Comparison of ENCODE assay signal across 22 cellular contexts in genomic region chr10:101373063-101373462, GRCh38.
"Had no signal": no experiment of that assay in that cellular context is flagged by ENCODE, and none has a peak within 500 bp of the region (broad histone marks: within the 10 kb centered on the region; RNA-seq: fewer than 3 reads in every experiment).

No MANE protein-coding gene starts in this region.

- H3K4me3 ChIP-seq: coronary artery, hepatocyte, pancreas, smooth muscle cell, tibial artery, upper lobe of left lung, uterus had no signal

- H3K4me3 Mint-ChIP-seq: endodermal cell; naive thymus-derived CD4-positive, alpha-beta T cell had no signal

- ATAC-seq: left lobe of liver; naive thymus-derived CD4-positive, alpha-beta T cell; pancreas; right cardiac atrium; stimulated activated naive CD8-positive, alpha-beta T cell treated with anti-CD3 and anti-CD28 coated beads, Interleukin-15, Interleukin-2, amounts not matched to agents 100 U/mL and 50 U/mL, for 24 hours had no signal

- H3K27ac Mint-ChIP-seq: endodermal cell, progenitor cell of endocrine pancreas had no signal

- H3K27ac ChIP-seq: coronary artery, hepatocyte, pancreas, tibial artery, upper lobe of left lung, uterus had no signal

- DNase-seq: effector CD4-positive, alpha-beta T cell; endodermal cell; erythroblast; foreskin melanocyte; head of caudate nucleus; islet precursor cell; mammary epithelial cell; naive thymus-derived CD4-positive, alpha-beta T cell; occipital lobe; pancreas; right cardiac atrium; stimulated activated CD4-positive, alpha-beta T cell treated with anti-CD3 and anti-CD28 coated beads, Interleukin-2, amount 100 ng/mL, for 48 hours; stimulated activated naive CD8-positive, alpha-beta T cell treated with anti-CD3 and anti-CD28 coated beads, Interleukin-15, Interleukin-2, amounts not matched to agents 100 U/mL and 50 U/mL, for 24 hours; tibial artery; uterus had no signal

- H2AFZ ChIP-seq: hepatocyte had no signal

- H3K27me3 Mint-ChIP-seq: naive thymus-derived CD4-positive, alpha-beta T cell; progenitor cell of endocrine pancreas had no signal

- H3K27me3 ChIP-seq: hepatocyte, pancreas, tibial artery, upper lobe of left lung, uterus had no signal

- H3K4me1 ChIP-seq: pancreas, tibial artery, upper lobe of left lung, uterus had no signal

- FAIRE-seq: endothelial cell of umbilical vein, pancreas had no signal

- H3K9me3 ChIP-seq: pancreas, tibial artery, upper lobe of left lung, uterus had no signal

- H3K36me3 ChIP-seq: pancreas, upper lobe of left lung, uterus had no signal

- H3K4me2 ChIP-seq: hepatocyte, smooth muscle cell had no signal
